ENCODE assay signal across 2 cellular contexts in the genomic region with DNA sequence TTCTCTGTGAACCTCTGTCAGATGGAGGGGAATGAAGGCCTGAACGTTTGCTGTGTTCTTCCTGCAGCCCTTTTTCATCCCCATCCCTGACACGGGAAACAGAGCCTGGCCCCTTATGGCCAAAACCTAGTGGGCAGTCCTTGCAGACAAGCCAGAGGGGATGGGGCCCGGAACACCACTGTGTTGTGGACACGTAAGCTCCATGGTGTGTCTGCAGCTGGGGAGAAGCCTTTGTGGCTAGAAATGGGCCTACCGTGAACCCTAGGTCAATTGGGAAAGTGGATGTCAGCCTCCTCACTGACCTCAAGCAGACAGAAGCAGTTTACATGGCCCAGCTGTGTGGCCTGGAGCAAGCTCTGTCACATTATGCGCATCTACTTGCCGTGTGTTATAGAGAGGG.
TF ChIP-seq lines count a peak whose summit lies in the region.

No MANE protein-coding gene starts in this region.

TF ChIP-seq in liver, 16 proteins besides CTCF, POLR2A, EP300 and RAD21:
- TF ChIP-seq NR2F2 (IDR thresholded peaks at IDR 0.05), result peak; percentile 20
- TF ChIP-seq, protein P1, sequence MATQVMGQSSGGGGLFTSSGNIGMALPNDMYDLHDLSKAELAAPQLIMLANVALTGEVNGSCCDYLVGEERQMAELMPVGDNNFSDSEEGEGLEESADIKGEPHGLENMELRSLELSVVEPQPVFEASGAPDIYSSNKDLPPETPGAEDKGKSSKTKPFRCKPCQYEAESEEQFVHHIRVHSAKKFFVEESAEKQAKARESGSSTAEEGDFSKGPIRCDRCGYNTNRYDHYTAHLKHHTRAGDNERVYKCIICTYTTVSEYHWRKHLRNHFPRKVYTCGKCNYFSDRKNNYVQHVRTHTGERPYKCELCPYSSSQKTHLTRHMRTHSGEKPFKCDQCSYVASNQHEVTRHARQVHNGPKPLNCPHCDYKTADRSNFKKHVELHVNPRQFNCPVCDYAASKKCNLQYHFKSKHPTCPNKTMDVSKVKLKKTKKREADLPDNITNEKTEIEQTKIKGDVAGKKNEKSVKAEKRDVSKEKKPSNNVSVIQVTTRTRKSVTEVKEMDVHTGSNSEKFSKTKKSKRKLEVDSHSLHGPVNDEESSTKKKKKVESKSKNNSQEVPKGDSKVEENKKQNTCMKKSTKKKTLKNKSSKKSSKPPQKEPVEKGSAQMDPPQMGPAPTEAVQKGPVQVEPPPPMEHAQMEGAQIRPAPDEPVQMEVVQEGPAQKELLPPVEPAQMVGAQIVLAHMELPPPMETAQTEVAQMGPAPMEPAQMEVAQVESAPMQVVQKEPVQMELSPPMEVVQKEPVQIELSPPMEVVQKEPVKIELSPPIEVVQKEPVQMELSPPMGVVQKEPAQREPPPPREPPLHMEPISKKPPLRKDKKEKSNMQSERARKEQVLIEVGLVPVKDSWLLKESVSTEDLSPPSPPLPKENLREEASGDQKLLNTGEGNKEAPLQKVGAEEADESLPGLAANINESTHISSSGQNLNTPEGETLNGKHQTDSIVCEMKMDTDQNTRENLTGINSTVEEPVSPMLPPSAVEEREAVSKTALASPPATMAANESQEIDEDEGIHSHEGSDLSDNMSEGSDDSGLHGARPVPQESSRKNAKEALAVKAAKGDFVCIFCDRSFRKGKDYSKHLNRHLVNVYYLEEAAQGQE (IDR thresholded peaks at IDR 0.05), result no peak
- no peak for TF ChIP-seq YY1 (IDR thresholded peaks at IDR 0.05)
- no peak for TF ChIP-seq HNF4G (IDR thresholded peaks at IDR 0.05)
- TF ChIP-seq TAF1 (conservative IDR thresholded peaks at IDR 0.05), result no peak
- TF ChIP-seq, protein P2, sequence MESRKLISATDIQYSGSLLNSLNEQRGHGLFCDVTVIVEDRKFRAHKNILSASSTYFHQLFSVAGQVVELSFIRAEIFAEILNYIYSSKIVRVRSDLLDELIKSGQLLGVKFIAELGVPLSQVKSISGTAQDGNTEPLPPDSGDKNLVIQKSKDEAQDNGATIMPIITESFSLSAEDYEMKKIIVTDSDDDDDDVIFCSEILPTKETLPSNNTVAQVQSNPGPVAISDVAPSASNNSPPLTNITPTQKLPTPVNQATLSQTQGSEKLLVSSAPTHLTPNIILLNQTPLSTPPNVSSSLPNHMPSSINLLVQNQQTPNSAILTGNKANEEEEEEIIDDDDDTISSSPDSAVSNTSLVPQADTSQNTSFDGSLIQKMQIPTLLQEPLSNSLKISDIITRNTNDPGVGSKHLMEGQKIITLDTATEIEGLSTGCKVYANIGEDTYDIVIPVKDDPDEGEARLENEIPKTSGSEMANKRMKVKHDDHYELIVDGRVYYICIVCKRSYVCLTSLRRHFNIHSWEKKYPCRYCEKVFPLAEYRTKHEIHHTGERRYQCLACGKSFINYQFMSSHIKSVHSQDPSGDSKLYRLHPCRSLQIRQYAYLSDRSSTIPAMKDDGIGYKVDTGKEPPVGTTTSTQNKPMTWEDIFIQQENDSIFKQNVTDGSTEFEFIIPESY (IDR thresholded peaks at IDR 0.05), result no peak
- TF ChIP-seq FOXA1 (IDR thresholded peaks at IDR 0.05), result no peak
- no peak for TF ChIP-seq GABPA (IDR thresholded peaks at IDR 0.05 in 1 of 2, conservative IDR thresholded peaks at IDR 0.05 in 1 of 2)

TF ChIP-seq in HepG2, 621 proteins besides CTCF, POLR2A, EP300 and RAD21:
- TF ChIP-seq ZBTB7A (CRISPR knock-in tag; IDR thresholded peaks at IDR 0.05) (no peak), MED1 (CRISPR knock-in tag; IDR thresholded peaks at IDR 0.05) (no peak), ZNF530 (CRISPR knock-in tag; IDR thresholded peaks at IDR 0.05; ENCODE audit: low read depth) (no peak), ZKSCAN5 (CRISPR knock-in tag; IDR thresholded peaks at IDR 0.05) (no peak), ZNF652 (CRISPR knock-in tag; IDR thresholded peaks at IDR 0.05; ENCODE audit: borderline replicate concordance, low read depth) (no peak), ZFP36L1 (CRISPR knock-in tag; IDR thresholded peaks at IDR 0.05) (no peak), ADNP (CRISPR knock-in tag; IDR thresholded peaks at IDR 0.05) (no peak), ZNF383 (CRISPR knock-in tag; IDR thresholded peaks at IDR 0.05; ENCODE audit: borderline replicate concordance) (no peak), PITX1 (CRISPR knock-in tag; IDR thresholded peaks at IDR 0.05) (no peak)
- TF ChIP-seq, protein P3, sequence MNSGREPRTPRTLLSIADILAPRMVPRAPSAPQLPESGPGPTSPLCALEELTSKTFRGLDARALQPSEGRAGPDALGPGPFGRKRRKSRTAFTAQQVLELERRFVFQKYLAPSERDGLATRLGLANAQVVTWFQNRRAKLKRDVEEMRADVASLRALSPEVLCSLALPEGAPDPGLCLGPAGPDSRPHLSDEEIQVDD (CRISPR knock-in tag; IDR thresholded peaks at IDR 0.05; ENCODE audit: borderline replicate concordance), result no peak
